8 cellular contexts compared by ENCODE assay signal in the genomic region with DNA sequence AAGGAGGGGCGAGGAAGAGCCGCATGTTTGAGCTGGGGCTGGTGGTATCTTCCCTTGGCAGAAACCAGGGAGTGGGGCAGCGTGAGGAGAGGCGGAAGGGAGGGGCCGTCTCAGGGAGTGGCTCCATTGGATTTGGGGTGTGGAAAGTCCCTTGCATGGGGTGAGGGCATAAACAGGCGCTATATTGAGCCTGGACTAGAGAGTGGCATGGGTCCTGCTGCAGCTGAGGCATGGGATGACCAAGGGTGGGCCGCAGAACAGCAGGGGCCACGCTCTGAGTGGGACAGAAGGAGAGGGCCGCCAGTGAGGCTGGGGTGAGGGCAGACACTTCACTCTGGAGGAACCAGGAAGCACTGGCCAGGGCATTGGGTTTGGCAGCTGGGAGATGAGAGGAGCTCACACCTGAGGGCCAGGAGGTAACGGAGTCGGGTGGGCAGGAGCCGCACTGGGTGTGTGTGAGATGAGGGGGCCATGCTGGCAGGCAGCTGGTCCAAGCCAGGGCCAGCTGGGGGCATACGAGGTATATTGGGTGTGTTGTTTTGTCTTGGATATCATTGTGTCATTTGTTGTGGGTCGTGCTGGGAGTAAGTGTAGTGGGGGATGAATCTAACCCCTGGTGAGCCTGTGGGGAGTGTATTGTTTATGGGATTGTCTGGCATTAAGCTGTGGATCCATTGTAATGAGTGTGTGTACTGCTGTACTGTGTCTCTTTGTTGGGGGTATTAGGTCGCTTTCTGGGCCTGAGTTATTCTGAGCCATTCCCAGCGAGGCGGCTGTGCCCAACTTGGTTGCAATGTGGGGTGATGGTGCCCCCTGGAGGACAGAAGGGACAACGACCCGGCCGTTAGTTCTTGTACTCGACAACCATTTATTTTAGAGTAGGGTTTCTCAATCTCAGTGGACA. TPM values are rescaled to one million over a fixed set of nuclear protein-coding genes. Genes with fewer than 3 reads are reported as not detected.
A peak's percentile ranks its signal among the peaks of the same experiment; 100 is the strongest.
DNase-seq lines count a peak whose midpoint lies in the region; ATAC-seq, FAIRE-seq and TF ChIP-seq lines count a peak whose summit lies in the region.
"Not testable (repeated sequence)": the region's sequence is repeated elsewhere in the genome, so short reads cannot be mapped to it uniquely, and the experiment has no call there.

No MANE protein-coding gene starts in this region.

- not testable (repeated sequence) for H2AFZ ChIP-seq in osteoblast (ENCODE audit: low read length)

- H3K4me1 ChIP-seq in cardiac muscle cell (ENCODE audit: low read depth); osteoblast (ENCODE audit: insufficient read depth, low read length): not testable (repeated sequence)

- H3K4me2 ChIP-seq in osteoblast (ENCODE audit: insufficient read depth, low read length): not testable (repeated sequence)

- H3K4me3 ChIP-seq in cardiac muscle cell; osteoblast (ENCODE audit: insufficient read depth, low read length): not testable (repeated sequence)

- H3K27me3 ChIP-seq in cardiac muscle cell; osteoblast (ENCODE audit: insufficient read depth, low read length): not testable (repeated sequence)

- not testable (repeated sequence) for FAIRE-seq in HTR-8/SVneo (lab: Jason Lieb, UNC)

- not testable (repeated sequence) for H3K27ac ChIP-seq in cardiac muscle cell; osteoblast (ENCODE audit: low read depth, low read length)

- peak; percentile 72 for TF ChIP-seq CTCF in cardiac muscle cell (IDR thresholded peaks at IDR 0.05; ENCODE audit: low read depth, low read length)
- TF ChIP-seq CTCF in osteoblast (IDR thresholded peaks at IDR 0.05; ENCODE audit: extremely low read depth, low read depth, low read length): peak; percentile 68

- peak; percentile 53 for DNase-seq in COLO829 (ENCODE audit: low spot score)
- DNase-seq in HTR-8/SVneo (ENCODE audit: insufficient read length, low spot score): peak; percentile 62
- DNase-seq in NCI-H69 (lab: John Stamatoyannopoulos, UW): peak; percentile 79
- DNase-seq in activated CD4-positive, CD25-positive, alpha-beta regulatory T cell treated with anti-CD3 and anti-CD28 coated beads, Interleukin-2, amount 50 U/mL, for 72 hours: peak; percentile 58
- peak; percentile 80 for DNase-seq in astrocyte of the hippocampus (ENCODE audit: low read depth, low spot score)
- peak; percentile 75 to 81 for DNase-seq in cardiac muscle cell (ENCODE audit: low read depth in 1 of 2, low spot score in 1 of 2)
- peak; percentile 85 for DNase-seq in osteoblast (ENCODE audit: insufficient read length, low spot score, missing footprints)
- peak; percentile 39 to 77 for DNase-seq in stimulated activated effector memory CD8-positive, alpha-beta T cell treated with anti-CD3 and anti-CD28 coated beads, Interleukin-12 subunit alpha, Interleukin-12 subunit beta, amount 100 ng/mL, for 72 hours (ENCODE audit: low spot score in 2 of 2)

- not testable (repeated sequence) for H3K36me3 ChIP-seq in cardiac muscle cell
- H3K36me3 ChIP-seq in osteoblast (ENCODE audit: insufficient read depth, low read length): peaks cover 34% of the 10 kb centered on the region

- not testable (repeated sequence) for H3K9me3 Mint-ChIP-seq in stimulated activated effector memory CD8-positive, alpha-beta T cell treated with anti-CD3 and anti-CD28 coated beads, Interleukin-12 subunit alpha, Interleukin-12 subunit beta, amount 100 ng/mL, for 72 hours

- peaks cover 14% of the 10 kb centered on the region for H4K20me1 ChIP-seq in osteoblast (ENCODE audit: insufficient read depth, low read length)

- H3K4me3 Mint-ChIP-seq in stimulated activated effector memory CD8-positive, alpha-beta T cell treated with anti-CD3 and anti-CD28 coated beads, Interleukin-12 subunit alpha, Interleukin-12 subunit beta, amount 100 ng/mL, for 72 hours: peak overlapping the region; percentile 50

- H3K79me2 ChIP-seq in osteoblast (ENCODE audit: insufficient read depth, low read length): peaks cover 34% of the 10 kb centered on the region

- peak overlapping the region; percentile 69 for H3K27ac Mint-ChIP-seq in stimulated activated effector memory CD8-positive, alpha-beta T cell treated with anti-CD3 and anti-CD28 coated beads, Interleukin-12 subunit alpha, Interleukin-12 subunit beta, amount 100 ng/mL, for 72 hours

- not testable (repeated sequence) for H3K9me3 ChIP-seq in cardiac muscle cell (ENCODE audit: low read depth); osteoblast (ENCODE audit: low read depth, low read length)

- peak; percentile 73 for ATAC-seq in stimulated activated effector memory CD8-positive, alpha-beta T cell treated with anti-CD3 and anti-CD28 coated beads, Interleukin-12 subunit alpha, Interleukin-12 subunit beta, amount 100 ng/mL, for 72 hours

- peaks cover 23% of the 10 kb centered on the region for H3K4me1 Mint-ChIP-seq in stimulated activated effector memory CD8-positive, alpha-beta T cell treated with anti-CD3 and anti-CD28 coated beads, Interleukin-12 subunit alpha, Interleukin-12 subunit beta, amount 100 ng/mL, for 72 hours

- H3K36me3 Mint-ChIP-seq in stimulated activated effector memory CD8-positive, alpha-beta T cell treated with anti-CD3 and anti-CD28 coated beads, Interleukin-12 subunit alpha, Interleukin-12 subunit beta, amount 100 ng/mL, for 72 hours: not testable (repeated sequence)

RNA-seq across cellular contexts. Expression of a gene that starts 56.2 kb away (rescaled TPM):
- total RNA-seq in cardiac muscle cell (9.0 and 13.2 TPM in 2 replicates), osteoblast (47.0 and 49.8 TPM in 2 replicates)
- 6.8 and 7.6 TPM in 2 replicates for polyA plus RNA-seq in cardiac muscle cell
